11 cellular contexts compared by ENCODE assay signal in the genomic region with DNA sequence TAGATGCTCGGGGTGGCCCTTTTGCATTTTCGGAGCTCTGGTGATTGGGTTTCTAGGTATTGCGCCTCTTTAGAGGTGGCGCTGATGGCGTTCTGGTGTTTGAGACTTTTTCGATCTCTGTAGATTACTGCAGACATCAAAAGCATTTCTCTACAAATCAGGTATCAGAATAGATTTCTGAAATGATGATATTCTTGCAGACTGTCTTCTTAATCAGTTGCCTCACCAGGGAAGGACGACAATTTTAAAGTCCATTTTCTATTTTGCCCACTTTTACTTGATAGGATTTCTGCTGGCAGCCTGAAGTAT.
A peak's percentile ranks its signal among the peaks of the same experiment; 100 is the strongest.
DNase-seq lines count a peak whose midpoint lies in the region; ATAC-seq and TF ChIP-seq lines count a peak whose summit lies in the region.
"Had no signal": no experiment of that assay in that cellular context is flagged by ENCODE, and none has a peak within 500 bp of the region (broad histone marks: within the 10 kb centered on the region; RNA-seq: fewer than 3 reads in every experiment).

No MANE protein-coding gene starts in this region.

- no peaks in the 10 kb centered on the region for H3K36me3 Mint-ChIP-seq in CD8-positive, alpha-beta T cell
- H3K36me3 Mint-ChIP-seq in endothelial cell (ENCODE audit: low read depth, unreplicated experiment) = peaks cover 8% of the 10 kb centered on the region

- peak overlapping the region; percentile 79 for H3K4me3 Mint-ChIP-seq in CD8-positive, alpha-beta T cell
- peak overlapping the region; percentile 88 for H3K4me3 Mint-ChIP-seq in endothelial cell (ENCODE audit: unreplicated experiment)

- H3K36me3 ChIP-seq in CD8-positive, alpha-beta T cell (ENCODE audit: insufficient read depth, low read length) = no peaks in the 10 kb centered on the region
- H3K36me3 ChIP-seq in prostate gland = no peaks in the 10 kb centered on the region

- no peak for TF ChIP-seq CTCF in CD8-positive, alpha-beta T cell (IDR thresholded peaks at IDR 0.05)
- TF ChIP-seq CTCF in RWPE1 (conservative IDR thresholded peaks at IDR 0.05; ENCODE audit: low read depth) = no peak
- no peak for TF ChIP-seq CTCF in endothelial cell (IDR thresholded peaks at IDR 0.05; ENCODE audit: unreplicated experiment)
- TF ChIP-seq CTCF in prostate gland (IDR thresholded peaks at IDR 0.05) = no peak

- H3K27me3 ChIP-seq in CD8-positive, alpha-beta T cell (ENCODE audit: insufficient read depth, low read length) = peaks cover 19% of the 10 kb centered on the region
- no peaks in the 10 kb centered on the region for H3K27me3 ChIP-seq in prostate gland (replicated peaks; ENCODE audit: insufficient read depth)
- H3K27me3 ChIP-seq: body of pancreas had no signal

- no peak for ATAC-seq in CD8-positive, alpha-beta T cell
- ATAC-seq: body of pancreas had no signal

- H3K4me1 ChIP-seq in CD8-positive, alpha-beta T cell (ENCODE audit: insufficient read depth, low read length) = peaks cover 4% of the 10 kb centered on the region
- no peaks in the 10 kb centered on the region for H3K4me1 ChIP-seq in prostate gland (replicated peaks)

- no peak overlapping the region for H3K27ac ChIP-seq in CD8-positive, alpha-beta T cell (ENCODE audit: low read depth, low read length)
- H3K27ac ChIP-seq in RWPE1 (peak overlapping the region; percentile 39; the same call in 1 of the 2 replicates), prostate gland (peak overlapping the region; percentile 44 to 77)

- WGBS in prostate gland = 50% methylated on average over 7 of the region's 7 CpGs

- H3K9me3 ChIP-seq in CD8-positive, alpha-beta T cell (ENCODE audit: low read length) = no peaks in the 10 kb centered on the region
- H3K9me3 ChIP-seq in prostate gland = no peaks in the 10 kb centered on the region
- H3K9me3 ChIP-seq: body of pancreas had no signal

- POLR2A ChIA-PET in CD8-positive, alpha-beta T cell (lab: Charles Lee) = no interaction called here
- POLR2A ChIA-PET in RWPE1 (lab: Yijun Ruan, JAX; ENCODE audit: low non-redundant PET) = no interaction called here

- CTCF ChIA-PET in CD8-positive, alpha-beta T cell (lab: Charles Lee) = no interaction called here
- CTCF ChIA-PET in RWPE1 (lab: Yijun Ruan, JAX) = interaction anchor here (0.6 to 1.5 kb wide), 2 partner anchors 38 to 412 kb away, joined by 7 to 8 read pairs; no protein-coding TSS in a partner anchor

- peak overlapping the region; percentile 28 for H3K4me3 ChIP-seq in CD8-positive, alpha-beta T cell (ENCODE audit: low read depth, low read length)
- peak overlapping the region; percentile 33 for H3K4me3 ChIP-seq in prostate gland

- H3K9me3 Mint-ChIP-seq in CD8-positive, alpha-beta T cell = no peaks in the 10 kb centered on the region
- no peaks in the 10 kb centered on the region for H3K9me3 Mint-ChIP-seq in endothelial cell (ENCODE audit: unreplicated experiment)

- peaks cover 62% of the 10 kb centered on the region for H3K27me3 Mint-ChIP-seq in CD8-positive, alpha-beta T cell (ENCODE audit: low read depth)
- peaks cover 26% of the 10 kb centered on the region for H3K27me3 Mint-ChIP-seq in endothelial cell (ENCODE audit: unreplicated experiment)

- DNase-seq in CD8-positive, alpha-beta T cell = no peak
- DNase-seq in RWPE1 (ENCODE audit: low spot score) (no peak), endothelial cell (ENCODE audit: low spot score) (no peak), prostate gland (ENCODE audit: low spot score) (no peak), DMS153 (lab: John Stamatoyannopoulos, UW) (no peak), epidermal melanocyte (ENCODE audit: insufficient read length, low spot score) (no peak), DMS79 treated with DMSO at 0.1 percent for 48 hours (lab: John Stamatoyannopoulos, UW) (no peak)
- no peak for DNase-seq in activated CD4-positive, CD25-positive, alpha-beta regulatory T cell (lab: John Stamatoyannopoulos, UW)
- DNase-seq: kidney, NCI-H345 had no signal

- H3K4me1 Mint-ChIP-seq in CD8-positive, alpha-beta T cell (ENCODE audit: low read depth) = peaks cover 11% of the 10 kb centered on the region
- peaks cover 20% of the 10 kb centered on the region for H3K4me1 Mint-ChIP-seq in endothelial cell (ENCODE audit: unreplicated experiment)

- H3K27ac Mint-ChIP-seq in CD8-positive, alpha-beta T cell = no peak overlapping the region
- peak overlapping the region; percentile 75 for H3K27ac Mint-ChIP-seq in endothelial cell (ENCODE audit: unreplicated experiment)

- intact Hi-C loops in CD8-positive, alpha-beta T cell (cut with DNase I, micrococcal nuclease) = loop anchor here in 1 of 2 experiments (1.0 to 2.0 kb wide), 2 partner anchors 26 to 37 kb away; no protein-coding TSS in a partner anchor
- intact Hi-C loops in prostate gland (cut with DNase I) = no loop called here

- TF ChIP-seq POLR2A in prostate gland (IDR thresholded peaks at IDR 0.05) = no peak
